In genomic region chr2:75647771-75648170, GRCh38 we compare ENCODE assay signal across 8 cellular contexts. TPM values are rescaled to one million over a fixed set of nuclear protein-coding genes. Genes with fewer than 3 reads are reported as not detected.
DNase-seq lines count a peak whose midpoint lies in the region; ATAC-seq and TF ChIP-seq lines count a peak whose summit lies in the region.

No MANE protein-coding gene starts in this region.

- peak overlapping the region in 1 of 12 donors; percentile 88 for H3K27ac ChIP-seq in heart left ventricle

- TF ChIP-seq POLR2A in heart left ventricle (IDR thresholded peaks at IDR 0.05), result no peak

- H3K4me1 Mint-ChIP-seq in activated B cell treated with CpG ODN at 0.5 μM for 24 hours (peaks cover 23% of the 10 kb centered on the region), type B pancreatic cell (ENCODE audit: unreplicated experiment) (peaks cover 5% of the 10 kb centered on the region)

- H3K36me3 Mint-ChIP-seq in activated B cell treated with CpG ODN at 0.5 μM for 24 hours (ENCODE audit: low read depth) (peaks cover 41% of the 10 kb centered on the region), type B pancreatic cell (peaks cover 34% of the 10 kb centered on the region)

- WGBS in heart left ventricle, 4 donors, result 77 to 86% (median 85%) methylated on average over 3 of the region's 3 CpGs

- no peaks in the 10 kb centered on the region for H3K27me3 ChIP-seq in heart left ventricle
- no peaks in the 10 kb centered on the region for H3K27me3 ChIP-seq in iPS-15b (ENCODE audit: control insufficient read depth, insufficient read depth, low read length)

- ATAC-seq in heart left ventricle (no peak), Right ventricle myocardium inferior (no peak), activated B cell treated with CpG ODN at 0.5 μM for 24 hours (ENCODE audit: low read depth) (no peak), HG03175 (IDR thresholded peaks at IDR 0.05; ENCODE audit: unreplicated experiment) (no peak)

- H3K27ac Mint-ChIP-seq in activated B cell treated with CpG ODN at 0.5 μM for 24 hours (peak overlapping the region; percentile 91), type B pancreatic cell (peak overlapping the region; percentile 94)

- no peaks in the 10 kb centered on the region for H3K9me3 ChIP-seq in heart left ventricle
- no peaks in the 10 kb centered on the region for H3K9me3 ChIP-seq in iPS-15b (ENCODE audit: control insufficient read depth, insufficient read depth, low read length)

- no peak for DNase-seq in heart left ventricle
- DNase-seq in Right ventricle myocardium inferior (ENCODE audit: missing footprints), result no peak
- DNase-seq in activated B cell treated with CpG ODN at 0.5 μM for 24 hours, result no peak
- no peak for DNase-seq in type B pancreatic cell (ENCODE audit: extremely low spot score, unreplicated experiment)
- DNase-seq in superior temporal gyrus (ENCODE audit: extremely low spot score), result no peak
- no peak for DNase-seq in dedifferentiated amniotic fluid mesenchymal stem cell (ENCODE audit: extremely low spot score)

- intact Hi-C loops in heart left ventricle (cut with DNase I) (loop anchor here in 4 of 10 donors (2.0 to 10.0 kb wide), 3 partner anchors 63 to 67 kb away; partner anchors contain the start of gene GCFC2 (in 4 of the 4)), Right ventricle myocardium inferior (cut with DNase I) (loop anchor here (5.0 kb wide), 1 partner anchor 60 kb away; no protein-coding TSS in a partner anchor), activated B cell treated with CpG ODN at 0.5 μM for 24 hours (cut with micrococcal nuclease) (no loop called here)

- peak overlapping the region; percentile 95 for H3K4me3 Mint-ChIP-seq in activated B cell treated with CpG ODN at 0.5 μM for 24 hours
- peak overlapping the region; percentile 96 for H3K4me3 Mint-ChIP-seq in type B pancreatic cell

- CTCF ChIA-PET in activated B cell treated with CpG ODN at 0.5 μM for 24 hours (lab: Charles Lee), result no interaction called here

- H3K4me1 ChIP-seq in heart left ventricle, result peaks cover 0 to 24% (median 12%) of the 10 kb centered on the region in 12 donors
- peaks cover 2% of the 10 kb centered on the region for H3K4me1 ChIP-seq in iPS-15b (ENCODE audit: control insufficient read depth, insufficient read depth, low read length)

- H3K4me3 ChIP-seq in heart left ventricle (peak overlapping the region in 10 of 12 donors; percentile 71 to 97 (median 92)), iPS-15b (ENCODE audit: low read depth, low read length) (peak overlapping the region; percentile 93)

- H3K9me3 Mint-ChIP-seq in activated B cell treated with CpG ODN at 0.5 μM for 24 hours (no peaks in the 10 kb centered on the region), type B pancreatic cell (no peaks in the 10 kb centered on the region)

- TF ChIP-seq CTCF in heart left ventricle (IDR thresholded peaks at IDR 0.05) (no peak), activated B cell treated with CpG ODN at 0.5 μM for 24 hours (IDR thresholded peaks at IDR 0.05) (no peak), type B pancreatic cell (conservative IDR thresholded peaks at IDR 0.05) (peak; percentile 58)

- H3K36me3 ChIP-seq in heart left ventricle (peaks cover 0 to 45% (median 24%) of the 10 kb centered on the region in 9 donors), iPS-15b (ENCODE audit: control insufficient read depth, insufficient read depth, low read length) (peaks cover 18% of the 10 kb centered on the region)

- H3K9ac ChIP-seq in iPS-15b (ENCODE audit: low read depth, low read length), result peak overlapping the region; percentile 93

- POLR2A ChIA-PET in activated B cell treated with CpG ODN at 0.5 μM for 24 hours (lab: Charles Lee), result no interaction called here

- no peaks in the 10 kb centered on the region for H3K27me3 Mint-ChIP-seq in activated B cell treated with CpG ODN at 0.5 μM for 24 hours
- no peaks in the 10 kb centered on the region for H3K27me3 Mint-ChIP-seq in type B pancreatic cell

RNA-seq across cellular contexts. Expression of gene MRPL19, which starts 1.2 kb away (rescaled TPM):
- total RNA-seq in heart left ventricle (10 to 100 TPM; 40.7 to 82.8 (median 56.7) TPM), Right ventricle myocardium inferior (53.9 TPM), activated B cell treated with CpG ODN at 0.5 μM for 24 hours (39.1 and 39.6 TPM in 2 replicates), type B pancreatic cell (ENCODE audit: low replicate concordance) (47.8 and 55.8 TPM in 2 replicates)
- 10 to 100 TPM; 19.7 to 30.8 TPM for polyA plus RNA-seq in heart left ventricle
